Comparison of ENCODE assay signal across 2 cellular contexts in the genomic region with DNA sequence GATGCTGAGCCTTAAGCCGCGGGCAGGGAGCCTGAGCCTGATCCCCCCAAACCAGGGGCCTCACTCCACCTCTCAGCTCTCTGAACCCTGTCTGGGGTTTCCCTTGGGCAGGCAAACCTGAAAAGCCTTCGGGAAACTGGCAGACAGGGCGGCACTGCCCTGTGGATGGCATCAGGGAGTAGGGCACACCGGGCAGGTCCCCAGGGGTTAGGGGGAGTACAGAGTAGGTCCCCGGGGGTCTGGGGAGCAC.
TF ChIP-seq lines count a peak whose summit lies in the region.

No MANE protein-coding gene starts in this region.

TF ChIP-seq in GM23338, 12 proteins besides CTCF, POLR2A, EP300 and RAD21 (continues in another document):
- no peak for TF ChIP-seq REST (IDR thresholded peaks at IDR 0.05; ENCODE audit: unreplicated experiment)
- no peak for TF ChIP-seq EZH2 (IDR thresholded peaks at IDR 0.05; ENCODE audit: low read depth, unreplicated experiment)
- no peak for TF ChIP-seq ZNF331 (CRISPR knock-in tag; IDR thresholded peaks at IDR 0.05; ENCODE audit: low read depth)
- no peak for TF ChIP-seq STAT1 (IDR thresholded peaks at IDR 0.05; ENCODE audit: unreplicated experiment)
- TF ChIP-seq EZH2phosphoT487 (IDR thresholded peaks at IDR 0.05; ENCODE audit: unreplicated experiment): no peak
- no peak for TF ChIP-seq CREB1 (CRISPR knock-in tag; IDR thresholded peaks at IDR 0.05; ENCODE audit: low read depth)
- no peak for TF ChIP-seq NANOG (IDR thresholded peaks at IDR 0.05; ENCODE audit: borderline replicate concordance)
- TF ChIP-seq, protein P1, sequence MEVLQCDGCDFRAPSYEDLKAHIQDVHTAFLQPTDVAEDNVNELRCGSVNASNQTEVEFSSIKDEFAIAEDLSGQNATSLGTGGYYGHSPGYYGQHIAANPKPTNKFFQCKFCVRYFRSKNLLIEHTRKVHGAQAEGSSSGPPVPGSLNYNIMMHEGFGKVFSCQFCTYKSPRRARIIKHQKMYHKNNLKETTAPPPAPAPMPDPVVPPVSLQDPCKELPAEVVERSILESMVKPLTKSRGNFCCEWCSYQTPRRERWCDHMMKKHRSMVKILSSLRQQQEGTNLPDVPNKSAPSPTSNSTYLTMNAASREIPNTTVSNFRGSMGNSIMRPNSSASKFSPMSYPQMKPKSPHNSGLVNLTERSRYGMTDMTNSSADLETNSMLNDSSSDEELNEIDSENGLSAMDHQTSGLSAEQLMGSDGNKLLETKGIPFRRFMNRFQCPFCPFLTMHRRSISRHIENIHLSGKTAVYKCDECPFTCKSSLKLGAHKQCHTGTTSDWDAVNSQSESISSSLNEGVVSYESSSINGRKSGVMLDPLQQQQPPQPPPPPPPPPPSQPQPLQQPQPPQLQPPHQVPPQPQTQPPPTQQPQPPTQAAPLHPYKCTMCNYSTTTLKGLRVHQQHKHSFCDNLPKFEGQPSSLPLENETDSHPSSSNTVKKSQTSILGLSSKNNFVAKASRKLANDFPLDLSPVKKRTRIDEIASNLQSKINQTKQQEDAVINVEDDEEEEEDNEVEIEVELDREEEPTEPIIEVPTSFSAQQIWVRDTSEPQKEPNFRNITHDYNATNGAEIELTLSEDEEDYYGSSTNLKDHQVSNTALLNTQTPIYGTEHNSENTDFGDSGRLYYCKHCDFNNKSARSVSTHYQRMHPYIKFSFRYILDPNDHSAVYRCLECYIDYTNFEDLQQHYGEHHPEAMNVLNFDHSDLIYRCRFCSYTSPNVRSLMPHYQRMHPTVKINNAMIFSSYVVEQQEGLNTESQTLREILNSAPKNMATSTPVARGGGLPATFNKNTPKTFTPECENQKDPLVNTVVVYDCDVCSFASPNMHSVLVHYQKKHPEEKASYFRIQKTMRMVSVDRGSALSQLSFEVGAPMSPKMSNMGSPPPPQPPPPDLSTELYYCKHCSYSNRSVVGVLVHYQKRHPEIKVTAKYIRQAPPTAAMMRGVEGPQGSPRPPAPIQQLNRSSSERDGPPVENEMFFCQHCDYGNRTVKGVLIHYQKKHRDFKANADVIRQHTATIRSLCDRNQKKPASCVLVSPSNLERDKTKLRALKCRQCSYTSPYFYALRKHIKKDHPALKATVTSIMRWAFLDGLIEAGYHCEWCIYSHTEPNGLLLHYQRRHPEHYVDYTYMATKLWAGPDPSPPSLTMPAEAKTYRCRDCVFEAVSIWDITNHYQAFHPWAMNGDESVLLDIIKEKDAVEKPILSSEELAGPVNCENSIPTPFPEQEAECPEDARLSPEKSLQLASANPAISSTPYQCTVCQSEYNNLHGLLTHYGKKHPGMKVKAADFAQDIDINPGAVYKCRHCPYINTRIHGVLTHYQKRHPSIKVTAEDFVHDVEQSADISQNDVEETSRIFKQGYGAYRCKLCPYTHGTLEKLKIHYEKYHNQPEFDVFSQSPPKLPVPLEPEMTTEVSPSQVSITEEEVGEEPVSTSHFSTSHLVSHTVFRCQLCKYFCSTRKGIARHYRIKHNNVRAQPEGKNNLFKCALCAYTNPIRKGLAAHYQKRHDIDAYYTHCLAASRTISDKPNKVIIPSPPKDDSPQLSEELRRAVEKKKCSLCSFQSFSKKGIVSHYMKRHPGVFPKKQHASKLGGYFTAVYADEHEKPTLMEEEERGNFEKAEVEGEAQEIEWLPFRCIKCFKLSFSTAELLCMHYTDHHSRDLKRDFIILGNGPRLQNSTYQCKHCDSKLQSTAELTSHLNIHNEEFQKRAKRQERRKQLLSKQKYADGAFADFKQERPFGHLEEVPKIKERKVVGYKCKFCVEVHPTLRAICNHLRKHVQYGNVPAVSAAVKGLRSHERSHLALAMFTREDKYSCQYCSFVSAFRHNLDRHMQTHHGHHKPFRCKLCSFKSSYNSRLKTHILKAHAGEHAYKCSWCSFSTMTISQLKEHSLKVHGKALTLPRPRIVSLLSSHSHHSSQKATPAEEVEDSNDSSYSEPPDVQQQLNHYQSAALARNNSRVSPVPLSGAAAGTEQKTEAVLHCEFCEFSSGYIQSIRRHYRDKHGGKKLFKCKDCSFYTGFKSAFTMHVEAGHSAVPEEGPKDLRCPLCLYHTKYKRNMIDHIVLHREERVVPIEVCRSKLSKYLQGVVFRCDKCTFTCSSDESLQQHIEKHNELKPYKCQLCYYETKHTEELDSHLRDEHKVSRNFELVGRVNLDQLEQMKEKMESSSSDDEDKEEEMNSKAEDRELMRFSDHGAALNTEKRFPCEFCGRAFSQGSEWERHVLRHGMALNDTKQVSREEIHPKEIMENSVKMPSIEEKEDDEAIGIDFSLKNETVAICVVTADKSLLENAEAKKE (CRISPR knock-in tag; IDR thresholded peaks at IDR 0.05): no peak
- TF ChIP-seq ZNF114 (CRISPR knock-in tag; IDR thresholded peaks at IDR 0.05): no peak
- TF ChIP-seq POLR2AphosphoS5 (IDR thresholded peaks at IDR 0.05; ENCODE audit: low read depth): no peak
- TF ChIP-seq JUNB (IDR thresholded peaks at IDR 0.05; ENCODE audit: unreplicated experiment): no peak

TF ChIP-seq in WTC11, 78 proteins besides CTCF, POLR2A, EP300 and RAD21 (continued from another document):
- TF ChIP-seq, protein P2, sequence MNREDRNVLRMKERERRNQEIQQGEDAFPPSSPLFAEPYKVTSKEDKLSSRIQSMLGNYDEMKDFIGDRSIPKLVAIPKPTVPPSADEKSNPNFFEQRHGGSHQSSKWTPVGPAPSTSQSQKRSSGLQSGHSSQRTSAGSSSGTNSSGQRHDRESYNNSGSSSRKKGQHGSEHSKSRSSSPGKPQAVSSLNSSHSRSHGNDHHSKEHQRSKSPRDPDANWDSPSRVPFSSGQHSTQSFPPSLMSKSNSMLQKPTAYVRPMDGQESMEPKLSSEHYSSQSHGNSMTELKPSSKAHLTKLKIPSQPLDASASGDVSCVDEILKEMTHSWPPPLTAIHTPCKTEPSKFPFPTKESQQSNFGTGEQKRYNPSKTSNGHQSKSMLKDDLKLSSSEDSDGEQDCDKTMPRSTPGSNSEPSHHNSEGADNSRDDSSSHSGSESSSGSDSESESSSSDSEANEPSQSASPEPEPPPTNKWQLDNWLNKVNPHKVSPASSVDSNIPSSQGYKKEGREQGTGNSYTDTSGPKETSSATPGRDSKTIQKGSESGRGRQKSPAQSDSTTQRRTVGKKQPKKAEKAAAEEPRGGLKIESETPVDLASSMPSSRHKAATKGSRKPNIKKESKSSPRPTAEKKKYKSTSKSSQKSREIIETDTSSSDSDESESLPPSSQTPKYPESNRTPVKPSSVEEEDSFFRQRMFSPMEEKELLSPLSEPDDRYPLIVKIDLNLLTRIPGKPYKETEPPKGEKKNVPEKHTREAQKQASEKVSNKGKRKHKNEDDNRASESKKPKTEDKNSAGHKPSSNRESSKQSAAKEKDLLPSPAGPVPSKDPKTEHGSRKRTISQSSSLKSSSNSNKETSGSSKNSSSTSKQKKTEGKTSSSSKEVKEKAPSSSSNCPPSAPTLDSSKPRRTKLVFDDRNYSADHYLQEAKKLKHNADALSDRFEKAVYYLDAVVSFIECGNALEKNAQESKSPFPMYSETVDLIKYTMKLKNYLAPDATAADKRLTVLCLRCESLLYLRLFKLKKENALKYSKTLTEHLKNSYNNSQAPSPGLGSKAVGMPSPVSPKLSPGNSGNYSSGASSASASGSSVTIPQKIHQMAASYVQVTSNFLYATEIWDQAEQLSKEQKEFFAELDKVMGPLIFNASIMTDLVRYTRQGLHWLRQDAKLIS (CRISPR knock-in tag; IDR thresholded peaks at IDR 0.05; ENCODE audit: borderline replicate concordance): no peak
- TF ChIP-seq ESRRA (CRISPR knock-in tag; IDR thresholded peaks at IDR 0.05; ENCODE audit: borderline replicate concordance): no peak
- no peak for TF ChIP-seq ZNF512 (CRISPR knock-in tag; IDR thresholded peaks at IDR 0.05; ENCODE audit: borderline replicate concordance)
- no peak for TF ChIP-seq FOXP4 (CRISPR knock-in tag; IDR thresholded peaks at IDR 0.05)
- no peak for TF ChIP-seq CREM (CRISPR knock-in tag; IDR thresholded peaks at IDR 0.05)
- no peak for TF ChIP-seq FOXP1 (CRISPR knock-in tag; IDR thresholded peaks at IDR 0.05; ENCODE audit: borderline replicate concordance)
- no peak for TF ChIP-seq JAZF1 (CRISPR knock-in tag; IDR thresholded peaks at IDR 0.05)
- TF ChIP-seq CREB1 (CRISPR knock-in tag; IDR thresholded peaks at IDR 0.05): no peak
- TF ChIP-seq ZBTB21 (CRISPR knock-in tag; IDR thresholded peaks at IDR 0.05; ENCODE audit: borderline replicate concordance): no peak
